ENCODE assay signal across 12 cellular contexts in the genomic region with DNA sequence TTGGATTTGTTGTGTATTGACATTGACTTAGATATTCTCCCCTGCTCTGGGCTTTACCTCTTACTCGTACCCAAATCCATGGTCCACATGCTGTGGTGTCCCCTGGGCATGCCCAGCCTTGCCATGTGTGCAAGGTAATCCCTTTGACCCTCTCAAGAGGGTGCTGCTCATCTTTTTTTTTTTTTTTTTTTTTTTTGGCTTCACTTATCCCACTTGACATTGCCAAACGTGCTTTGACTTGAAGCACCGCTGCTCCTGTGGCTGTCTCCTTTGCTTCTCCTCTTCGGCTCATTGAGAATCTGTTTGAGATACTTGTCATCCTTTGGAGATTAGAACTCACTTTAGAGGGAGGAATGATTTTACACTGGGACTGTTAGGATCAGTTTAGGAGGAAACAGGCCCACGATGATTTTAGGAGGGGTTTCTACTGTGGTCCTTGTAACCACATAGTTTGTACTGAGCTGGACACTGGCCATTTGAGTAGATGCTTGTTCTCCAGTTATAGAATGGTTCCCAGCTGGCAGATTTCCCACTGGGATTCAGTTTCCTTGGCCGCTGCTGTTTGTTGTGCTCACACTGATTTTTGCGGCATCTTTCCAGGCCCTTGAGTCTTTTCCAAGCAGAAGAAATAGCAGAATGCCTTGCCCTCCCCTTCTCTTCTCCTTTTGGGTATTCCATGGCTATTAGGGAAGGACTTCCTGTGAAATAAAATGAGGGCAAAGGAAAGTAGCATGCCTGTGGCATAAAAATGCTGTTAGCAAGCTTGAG.
DNase-seq lines count a peak whose midpoint lies in the region; ATAC-seq lines count a peak whose summit lies in the region.
"Had no signal": no experiment of that assay in that cellular context is flagged by ENCODE, and none has a peak within 500 bp of the region (broad histone marks: within the 10 kb centered on the region; RNA-seq: fewer than 3 reads in every experiment).

No MANE protein-coding gene starts in this region.

- no peaks in the 10 kb centered on the region for H3K27me3 Mint-ChIP-seq in CD4-positive, alpha-beta memory T cell
- H3K27me3 Mint-ChIP-seq: CD4-positive, CD25-positive, alpha-beta regulatory T cell had no signal

- no peaks in the 10 kb centered on the region for H3K79me2 ChIP-seq in trophoblast cell (ENCODE audit: control insufficient read depth, insufficient read depth, low read length, poor library complexity)

- H2BK5ac ChIP-seq in trophoblast cell (ENCODE audit: low read depth, low read length, poor library complexity): no peak overlapping the region

- no CpG with 5 or more reads among the region's 7 CpGs for WGBS in trophoblast cell (ENCODE audit: extremely low coverage, insufficient coverage, insufficient read length)

- H3K27ac ChIP-seq in trophoblast cell (ENCODE audit: low read depth, low read length): no peak overlapping the region
- H3K27ac ChIP-seq in CD4-positive, alpha-beta memory T cell (ENCODE audit: low read depth, low read length): no peak overlapping the region

- H3K79me1 ChIP-seq in trophoblast cell (ENCODE audit: low read length): peaks cover 12% of the 10 kb centered on the region

- no peaks in the 10 kb centered on the region for H3K27me3 ChIP-seq in trophoblast cell (ENCODE audit: insufficient read depth, low read length)
- H3K27me3 ChIP-seq in CD4-positive, alpha-beta memory T cell (ENCODE audit: insufficient read depth, low read length): no peaks in the 10 kb centered on the region

- no peak overlapping the region for H3K4me3 Mint-ChIP-seq in CD4-positive, alpha-beta memory T cell
- H3K4me3 Mint-ChIP-seq: CD4-positive, CD25-positive, alpha-beta regulatory T cell had no signal

- CTCF ChIA-PET in CD4-positive, alpha-beta memory T cell (lab: Charles Lee; ENCODE audit: partially characterized antibody): interaction anchor here (0.7 kb wide), 1 partner anchor 170 kb away, joined by 3 read pairs; no protein-coding TSS in a partner anchor

- H3K9me3 ChIP-seq in trophoblast cell (ENCODE audit: insufficient read depth, low read depth, low read length): no peaks in the 10 kb centered on the region
- H3K9me3 ChIP-seq in CD4-positive, alpha-beta memory T cell (ENCODE audit: control insufficient read depth in 1 of 2, low read length in 2 of 2): no peaks in the 10 kb centered on the region

- H2AK5ac ChIP-seq in trophoblast cell (ENCODE audit: low read length): no peak overlapping the region

- no peak overlapping the region for H2AFZ ChIP-seq in trophoblast cell (ENCODE audit: insufficient read depth, low read length, poor library complexity)

- no peaks in the 10 kb centered on the region for H3K36me3 Mint-ChIP-seq in CD4-positive, alpha-beta memory T cell
- H3K36me3 Mint-ChIP-seq: CD4-positive, CD25-positive, alpha-beta regulatory T cell had no signal

- H3K9me3 Mint-ChIP-seq in CD4-positive, alpha-beta memory T cell: peaks cover 0 to 4% (median under 1%) of the 10 kb centered on the region in 8 donors

- H3K4me2 ChIP-seq in trophoblast cell (ENCODE audit: low read length): no peak overlapping the region

- H3K9ac ChIP-seq in trophoblast cell (ENCODE audit: low read length): no peak overlapping the region

- peak; percentile 47 for DNase-seq in GM03348 (ENCODE audit: low spot score)
- DNase-seq in NCI-H524 treated with DMSO at 0.1 percent for 48 hours (lab: John Stamatoyannopoulos, UW): peak; percentile 54
- DNase-seq in fibroblast of the conjunctiva (ENCODE audit: low read depth): peak; percentile 74
- DNase-seq in trophoblast cell: no peak
- DNase-seq in NCI-H510A (lab: John Stamatoyannopoulos, UW): no peak
- DNase-seq in CD4-positive, alpha-beta memory T cell: no peak
- DNase-seq in retina: no peak
- DNase-seq: activated CD4-positive, CD25-positive, alpha-beta regulatory T cell; activated naive CD4-positive, alpha-beta T cell; CD4-positive, CD25-positive, alpha-beta regulatory T cell; SHP77 had no signal

- no peak overlapping the region for H3K18ac ChIP-seq in trophoblast cell (ENCODE audit: low read length)

- H2BK120ac ChIP-seq in trophoblast cell (ENCODE audit: insufficient read depth, low read length, poor library complexity): no peak overlapping the region

- no peak overlapping the region for H3K14ac ChIP-seq in trophoblast cell (ENCODE audit: low read length)

- H4K91ac ChIP-seq in trophoblast cell (ENCODE audit: low read depth, low read length): no peak overlapping the region

- H4K8ac ChIP-seq in trophoblast cell (ENCODE audit: low read depth, low read length): no peak overlapping the region

- H3K36me3 ChIP-seq in trophoblast cell (ENCODE audit: control insufficient read depth in 1 of 2, insufficient read depth in 2 of 2, low read length in 2 of 2): no peaks in the 10 kb centered on the region
- no peaks in the 10 kb centered on the region for H3K36me3 ChIP-seq in CD4-positive, alpha-beta memory T cell (ENCODE audit: insufficient read depth, low read length)

- POLR2A ChIA-PET in CD4-positive, alpha-beta memory T cell (lab: Charles Lee; ENCODE audit: partially characterized antibody): no interaction called here

- H3K4me1 Mint-ChIP-seq in CD4-positive, alpha-beta memory T cell: no peaks in the 10 kb centered on the region
- H3K4me1 Mint-ChIP-seq: CD4-positive, CD25-positive, alpha-beta regulatory T cell had no signal

- no peak overlapping the region for H3K23ac ChIP-seq in trophoblast cell (ENCODE audit: low read length)

- no peak overlapping the region for H3K27ac Mint-ChIP-seq in CD4-positive, alpha-beta memory T cell
- H3K27ac Mint-ChIP-seq: CD4-positive, CD25-positive, alpha-beta regulatory T cell had no signal

- H2BK12ac ChIP-seq in trophoblast cell (ENCODE audit: low read length): peak overlapping the region; percentile 58

- no peak for ATAC-seq in GM21529 (IDR thresholded peaks at IDR 0.05; ENCODE audit: unreplicated experiment)

- no peak overlapping the region for H3K4me3 ChIP-seq in trophoblast cell (ENCODE audit: low read depth, low read length)
- H3K4me3 ChIP-seq in CD4-positive, alpha-beta memory T cell (ENCODE audit: low read length in 2 of 2): no peak overlapping the region

- intact Hi-C loops in CD4-positive, alpha-beta memory T cell (cut with micrococcal nuclease): no loop called here

- H3K4me1 ChIP-seq in trophoblast cell (ENCODE audit: control insufficient read depth in 1 of 2, insufficient read depth in 2 of 2, low read length in 2 of 2): peaks cover 7 to 15% of the 10 kb centered on the region in 2 experiments
- H3K4me1 ChIP-seq in CD4-positive, alpha-beta memory T cell (ENCODE audit: insufficient read depth, low read length): no peaks in the 10 kb centered on the region

- no peak overlapping the region for H3K4ac ChIP-seq in trophoblast cell (ENCODE audit: low read depth, low read length)

- H4K12ac ChIP-seq in trophoblast cell (ENCODE audit: low read depth, low read length): no peak overlapping the region

Comparison
In these comparisons a context has a peak if more than half of its experiments do, and no peak if none do; other contexts are left out.
1. DNase-seq: peak in GM03348 (single experiment), NCI-H524 treated with DMSO at 0.1 percent for 48 hours (single experiment) and fibroblast of the conjunctiva (single experiment); none in trophoblast cell (0 of 2), NCI-H510A (single experiment), CD4-positive, alpha-beta memory T cell (0 of 5) and retina (single experiment).